ENCODE assay signal across 25 cellular contexts in genomic region chr17:50465635-50466034, GRCh38. TPM values are rescaled to one million over a fixed set of nuclear protein-coding genes. Genes with fewer than 3 reads are reported as not detected.
"Had no signal": no experiment of that assay in that cellular context is flagged by ENCODE, and none has a peak within 500 bp of the region (broad histone marks: within the 10 kb centered on the region; RNA-seq: fewer than 3 reads in every experiment).

No MANE protein-coding gene starts in this region.

- H3K4me3 ChIP-seq: cardiac muscle cell, Peyer's patch, SJCRH30 had no signal

- H3K36me3 Mint-ChIP-seq: activated naive CD8-positive, alpha-beta T cell; brain had no signal

- H3K27ac ChIP-seq: cardiac muscle cell, SJCRH30 had no signal

- H3K27me3 ChIP-seq: SJCRH30 had no signal

- H3K4me3 Mint-ChIP-seq: activated CD8-positive, alpha-beta T cell treated with anti-CD3 and anti-CD28 coated beads, Interleukin-2, amount 10 ng/mL, durations not matched to agents 7 days and 5 days; activated naive CD8-positive, alpha-beta T cell; brain had no signal

- ATAC-seq: activated CD4-positive, CD25-positive, alpha-beta regulatory T cell treated with anti-CD3 and anti-CD28 coated beads, Interleukin-2, amount 50 U/mL, for 24 hours; activated CD8-positive, alpha-beta T cell treated with anti-CD3 and anti-CD28 coated beads, Interleukin-2, amount 10 ng/mL, durations not matched to agents 7 days and 5 days had no signal

- H3K27ac Mint-ChIP-seq: activated CD8-positive, alpha-beta T cell treated with anti-CD3 and anti-CD28 coated beads, Interleukin-2, amount 10 ng/mL, durations not matched to agents 7 days and 5 days; activated naive CD8-positive, alpha-beta T cell; brain had no signal

- H3K36me3 ChIP-seq: SJCRH30 had no signal

- H3K9me3 ChIP-seq: Peyer's patch, SJCRH30, SK-N-SH had no signal

- DNase-seq: activated CD4-positive, alpha-beta T cell treated with anti-CD3 and anti-CD28 coated beads for 4 hours; activated CD8-positive, alpha-beta memory T cell treated with anti-CD3 and anti-CD28 coated beads, Interleukin-2, amount 50 U/mL, for 48 hours; activated CD8-positive, alpha-beta T cell treated with anti-CD3 and anti-CD28 coated beads, Interleukin-2, amount 10 ng/mL, durations not matched to agents 7 days and 5 days; activated effector memory CD4-positive, alpha-beta T cell treated with Interleukin-2 at 50 U/mL for 16 hours; activated naive CD4-positive, alpha-beta T cell; activated T-cell treated with anti-CD3 and anti-CD28 coated beads, Interleukin-2, amount 50 U/mL, for 1 hour; amygdala; cerebellar nuclear complex; Kasumi-1; KBM-7; NCI-H1930; NCI-H2107; NCI-H446; NCI-H524; Right ventricle myocardium superior; SJCRH30; SK-N-SH; T-helper 1 cell had no signal

- H3K4me1 ChIP-seq: SJCRH30 had no signal

RNA-seq across cellular contexts. Expression of gene CHAD, which starts 3.0 kb away (rescaled TPM):
- total RNA-seq: activated CD8-positive, alpha-beta T cell treated with anti-CD3 and anti-CD28 coated beads, Interleukin-2, amount 10 ng/mL, durations not matched to agents 7 days and 5 days; astrocyte; cardiac muscle cell; SJCRH30; T-helper 2 cell treated with Interferon-gamma antibody and Interleukin-4, amounts not matched to agents 100 ng/mL and 5 ng/mL, for 36 hours had no signal
- polyA plus RNA-seq: SK-N-SH had no signal

RNA-seq across cellular contexts. Expression of gene MYCBPAP, which starts 42.6 kb away (rescaled TPM):
- total RNA-seq: SJCRH30 had no signal
